ENCODE assay signal across 1 cellular context in the genomic region with DNA sequence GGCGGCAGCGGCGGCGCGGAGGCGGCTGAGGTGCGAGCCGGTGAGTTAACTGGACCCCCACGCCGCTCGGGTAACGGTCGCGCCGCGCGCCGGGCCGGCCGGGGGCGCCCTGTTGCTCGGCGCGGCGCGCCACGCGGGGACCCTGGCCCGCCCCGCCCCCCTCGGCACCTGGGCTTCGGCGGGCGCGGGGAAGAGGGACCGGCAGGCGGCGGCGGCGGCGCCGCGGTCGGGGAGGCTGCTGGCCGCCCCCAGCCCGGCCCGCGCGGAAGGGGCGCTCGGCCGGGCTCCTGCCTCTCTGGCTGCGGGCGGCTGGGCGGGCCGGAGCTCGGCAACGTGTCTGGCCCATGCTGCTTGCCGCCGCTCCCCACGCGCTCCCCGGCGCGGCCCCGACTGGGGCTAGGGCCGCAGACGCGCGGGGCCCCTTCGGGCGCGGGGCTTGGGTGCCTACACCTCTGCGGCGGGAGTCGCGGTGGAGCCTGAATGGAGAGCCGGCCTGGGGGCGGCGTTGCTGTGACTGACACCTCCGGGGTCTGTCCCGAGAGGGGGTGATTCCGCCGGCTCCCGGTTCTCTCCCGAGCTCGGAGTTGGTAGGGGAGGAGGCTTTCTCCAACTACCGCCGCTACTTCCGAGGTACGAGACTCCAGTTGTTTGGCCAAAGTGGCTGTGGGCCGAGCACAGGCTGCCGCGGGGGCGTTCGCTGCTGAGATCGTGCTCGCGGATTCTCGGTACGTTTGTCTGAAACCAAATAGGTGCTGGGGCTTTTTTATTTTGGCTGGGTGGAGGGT.
TF ChIP-seq lines count a peak whose summit lies in the region.

No MANE protein-coding gene starts in this region.

TF ChIP-seq in HepG2, 621 proteins besides CTCF, POLR2A, EP300 and RAD21 (continued from another document):
- TF ChIP-seq, protein P1, sequence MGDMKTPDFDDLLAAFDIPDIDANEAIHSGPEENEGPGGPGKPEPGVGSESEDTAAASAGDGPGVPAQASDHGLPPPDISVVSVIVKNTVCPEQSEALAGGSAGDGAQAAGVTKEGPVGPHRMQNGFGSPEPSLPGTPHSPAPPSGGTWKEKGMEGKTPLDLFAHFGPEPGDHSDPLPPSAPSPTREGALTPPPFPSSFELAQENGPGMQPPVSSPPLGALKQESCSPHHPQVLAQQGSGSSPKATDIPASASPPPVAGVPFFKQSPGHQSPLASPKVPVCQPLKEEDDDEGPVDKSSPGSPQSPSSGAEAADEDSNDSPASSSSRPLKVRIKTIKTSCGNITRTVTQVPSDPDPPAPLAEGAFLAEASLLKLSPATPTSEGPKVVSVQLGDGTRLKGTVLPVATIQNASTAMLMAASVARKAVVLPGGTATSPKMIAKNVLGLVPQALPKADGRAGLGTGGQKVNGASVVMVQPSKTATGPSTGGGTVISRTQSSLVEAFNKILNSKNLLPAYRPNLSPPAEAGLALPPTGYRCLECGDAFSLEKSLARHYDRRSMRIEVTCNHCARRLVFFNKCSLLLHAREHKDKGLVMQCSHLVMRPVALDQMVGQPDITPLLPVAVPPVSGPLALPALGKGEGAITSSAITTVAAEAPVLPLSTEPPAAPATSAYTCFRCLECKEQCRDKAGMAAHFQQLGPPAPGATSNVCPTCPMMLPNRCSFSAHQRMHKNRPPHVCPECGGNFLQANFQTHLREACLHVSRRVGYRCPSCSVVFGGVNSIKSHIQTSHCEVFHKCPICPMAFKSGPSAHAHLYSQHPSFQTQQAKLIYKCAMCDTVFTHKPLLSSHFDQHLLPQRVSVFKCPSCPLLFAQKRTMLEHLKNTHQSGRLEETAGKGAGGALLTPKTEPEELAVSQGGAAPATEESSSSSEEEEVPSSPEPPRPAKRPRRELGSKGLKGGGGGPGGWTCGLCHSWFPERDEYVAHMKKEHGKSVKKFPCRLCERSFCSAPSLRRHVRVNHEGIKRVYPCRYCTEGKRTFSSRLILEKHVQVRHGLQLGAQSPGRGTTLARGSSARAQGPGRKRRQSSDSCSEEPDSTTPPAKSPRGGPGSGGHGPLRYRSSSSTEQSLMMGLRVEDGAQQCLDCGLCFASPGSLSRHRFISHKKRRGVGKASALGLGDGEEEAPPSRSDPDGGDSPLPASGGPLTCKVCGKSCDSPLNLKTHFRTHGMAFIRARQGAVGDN (CRISPR knock-in tag; IDR thresholded peaks at IDR 0.05): peak; percentile 72
- TF ChIP-seq TRIM22 (IDR thresholded peaks at IDR 0.05) (no peak), YY1 (IDR thresholded peaks at IDR 0.05; ENCODE audit: insufficient read depth, insufficient replicate concordance, low read depth, low read length) (peak; percentile 15), NBN (conservative IDR thresholded peaks at IDR 0.05) (no peak), ZNF768 (CRISPR knock-in tag; IDR thresholded peaks at IDR 0.05) (peak; percentile 29; the same call in 1 of the 2 replicates), ZNF484 (CRISPR knock-in tag; IDR thresholded peaks at IDR 0.05; ENCODE audit: borderline replicate concordance, low read depth) (no peak), ZNF761 (CRISPR knock-in tag; conservative IDR thresholded peaks at IDR 0.05) (no peak), KMT2A (CRISPR knock-in tag; IDR thresholded peaks at IDR 0.05) (0 out of 2 replicates have a peak, but pooled peaks have one; percentile 29), CHD2 (IDR thresholded peaks at IDR 0.05; ENCODE audit: low read depth, low read length) (no peak), CBX1 (IDR thresholded peaks at IDR 0.05; ENCODE audit: low read depth) (no peak), MTA1 (CRISPR knock-in tag; IDR thresholded peaks at IDR 0.05; ENCODE audit: borderline replicate concordance) (no peak; the same call in 1 of the 2 replicates), SALL1 (CRISPR knock-in tag; IDR thresholded peaks at IDR 0.05) (no peak)
- TF ChIP-seq, protein P2, sequence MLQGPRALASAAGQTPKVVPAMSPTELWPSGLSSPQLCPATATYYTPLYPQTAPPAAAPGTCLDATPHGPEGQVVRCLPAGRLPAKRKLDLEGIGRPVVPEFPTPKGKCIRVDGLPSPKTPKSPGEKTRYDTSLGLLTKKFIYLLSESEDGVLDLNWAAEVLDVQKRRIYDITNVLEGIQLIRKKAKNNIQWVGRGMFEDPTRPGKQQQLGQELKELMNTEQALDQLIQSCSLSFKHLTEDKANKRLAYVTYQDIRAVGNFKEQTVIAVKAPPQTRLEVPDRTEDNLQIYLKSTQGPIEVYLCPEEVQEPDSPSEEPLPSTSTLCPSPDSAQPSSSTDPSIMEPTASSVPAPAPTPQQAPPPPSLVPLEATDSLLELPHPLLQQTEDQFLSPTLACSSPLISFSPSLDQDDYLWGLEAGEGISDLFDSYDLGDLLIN (CRISPR knock-in tag; IDR thresholded peaks at IDR 0.05; ENCODE audit: borderline replicate concordance): no peak
- TF ChIP-seq, protein P3, sequence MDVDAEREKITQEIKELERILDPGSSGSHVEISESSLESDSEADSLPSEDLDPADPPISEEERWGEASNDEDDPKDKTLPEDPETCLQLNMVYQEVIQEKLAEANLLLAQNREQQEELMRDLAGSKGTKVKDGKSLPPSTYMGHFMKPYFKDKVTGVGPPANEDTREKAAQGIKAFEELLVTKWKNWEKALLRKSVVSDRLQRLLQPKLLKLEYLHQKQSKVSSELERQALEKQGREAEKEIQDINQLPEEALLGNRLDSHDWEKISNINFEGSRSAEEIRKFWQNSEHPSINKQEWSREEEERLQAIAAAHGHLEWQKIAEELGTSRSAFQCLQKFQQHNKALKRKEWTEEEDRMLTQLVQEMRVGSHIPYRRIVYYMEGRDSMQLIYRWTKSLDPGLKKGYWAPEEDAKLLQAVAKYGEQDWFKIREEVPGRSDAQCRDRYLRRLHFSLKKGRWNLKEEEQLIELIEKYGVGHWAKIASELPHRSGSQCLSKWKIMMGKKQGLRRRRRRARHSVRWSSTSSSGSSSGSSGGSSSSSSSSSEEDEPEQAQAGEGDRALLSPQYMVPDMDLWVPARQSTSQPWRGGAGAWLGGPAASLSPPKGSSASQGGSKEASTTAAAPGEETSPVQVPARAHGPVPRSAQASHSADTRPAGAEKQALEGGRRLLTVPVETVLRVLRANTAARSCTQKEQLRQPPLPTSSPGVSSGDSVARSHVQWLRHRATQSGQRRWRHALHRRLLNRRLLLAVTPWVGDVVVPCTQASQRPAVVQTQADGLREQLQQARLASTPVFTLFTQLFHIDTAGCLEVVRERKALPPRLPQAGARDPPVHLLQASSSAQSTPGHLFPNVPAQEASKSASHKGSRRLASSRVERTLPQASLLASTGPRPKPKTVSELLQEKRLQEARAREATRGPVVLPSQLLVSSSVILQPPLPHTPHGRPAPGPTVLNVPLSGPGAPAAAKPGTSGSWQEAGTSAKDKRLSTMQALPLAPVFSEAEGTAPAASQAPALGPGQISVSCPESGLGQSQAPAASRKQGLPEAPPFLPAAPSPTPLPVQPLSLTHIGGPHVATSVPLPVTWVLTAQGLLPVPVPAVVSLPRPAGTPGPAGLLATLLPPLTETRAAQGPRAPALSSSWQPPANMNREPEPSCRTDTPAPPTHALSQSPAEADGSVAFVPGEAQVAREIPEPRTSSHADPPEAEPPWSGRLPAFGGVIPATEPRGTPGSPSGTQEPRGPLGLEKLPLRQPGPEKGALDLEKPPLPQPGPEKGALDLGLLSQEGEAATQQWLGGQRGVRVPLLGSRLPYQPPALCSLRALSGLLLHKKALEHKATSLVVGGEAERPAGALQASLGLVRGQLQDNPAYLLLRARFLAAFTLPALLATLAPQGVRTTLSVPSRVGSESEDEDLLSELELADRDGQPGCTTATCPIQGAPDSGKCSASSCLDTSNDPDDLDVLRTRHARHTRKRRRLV (CRISPR knock-in tag; IDR thresholded peaks at IDR 0.05): no peak
- TF ChIP-seq, protein P4, sequence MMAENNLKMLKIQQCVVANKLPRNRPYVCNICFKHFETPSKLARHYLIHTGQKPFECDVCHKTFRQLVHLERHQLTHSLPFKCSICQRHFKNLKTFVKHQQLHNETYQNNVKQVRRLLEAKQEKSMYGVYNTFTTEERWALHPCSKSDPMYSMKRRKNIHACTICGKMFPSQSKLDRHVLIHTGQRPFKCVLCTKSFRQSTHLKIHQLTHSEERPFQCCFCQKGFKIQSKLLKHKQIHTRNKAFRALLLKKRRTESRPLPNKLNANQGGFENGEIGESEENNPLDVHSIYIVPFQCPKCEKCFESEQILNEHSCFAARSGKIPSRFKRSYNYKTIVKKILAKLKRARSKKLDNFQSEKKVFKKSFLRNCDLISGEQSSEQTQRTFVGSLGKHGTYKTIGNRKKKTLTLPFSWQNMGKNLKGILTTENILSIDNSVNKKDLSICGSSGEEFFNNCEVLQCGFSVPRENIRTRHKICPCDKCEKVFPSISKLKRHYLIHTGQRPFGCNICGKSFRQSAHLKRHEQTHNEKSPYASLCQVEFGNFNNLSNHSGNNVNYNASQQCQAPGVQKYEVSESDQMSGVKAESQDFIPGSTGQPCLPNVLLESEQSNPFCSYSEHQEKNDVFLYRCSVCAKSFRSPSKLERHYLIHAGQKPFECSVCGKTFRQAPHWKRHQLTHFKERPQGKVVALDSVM (CRISPR knock-in tag; IDR thresholded peaks at IDR 0.05): 0 out of 2 replicates have a peak, but pooled peaks have one; percentile 36
- TF ChIP-seq, protein P5, sequence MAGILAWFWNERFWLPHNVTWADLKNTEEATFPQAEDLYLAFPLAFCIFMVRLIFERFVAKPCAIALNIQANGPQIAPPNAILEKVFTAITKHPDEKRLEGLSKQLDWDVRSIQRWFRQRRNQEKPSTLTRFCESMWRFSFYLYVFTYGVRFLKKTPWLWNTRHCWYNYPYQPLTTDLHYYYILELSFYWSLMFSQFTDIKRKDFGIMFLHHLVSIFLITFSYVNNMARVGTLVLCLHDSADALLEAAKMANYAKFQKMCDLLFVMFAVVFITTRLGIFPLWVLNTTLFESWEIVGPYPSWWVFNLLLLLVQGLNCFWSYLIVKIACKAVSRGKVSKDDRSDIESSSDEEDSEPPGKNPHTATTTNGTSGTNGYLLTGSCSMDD (CRISPR knock-in tag; IDR thresholded peaks at IDR 0.05): no peak
